Comparison of ENCODE assay signal across 18 cellular contexts in genomic region chr21:26461500-26461899, GRCh38.
"Had no signal": no experiment of that assay in that cellular context is flagged by ENCODE, and none has a peak within 500 bp of the region (broad histone marks: within the 10 kb centered on the region; RNA-seq: fewer than 3 reads in every experiment).

No MANE protein-coding gene starts in this region.

- DNase-seq: activated CD4-positive, alpha-beta T cell treated with anti-CD3 and anti-CD28 coated beads, Interleukin-2, amount 10 ng/mL, durations not matched to agents 24 days and 14 days; activated naive CD4-positive, alpha-beta T cell treated with anti-CD3 and anti-CD28 coated beads for 36 hours; activated T-cell treated with anti-CD3 and anti-CD28 coated beads for 4 hours; effector memory CD8-positive, alpha-beta T cell; foreskin fibroblast; occipital lobe; stimulated activated naive CD8-positive, alpha-beta T cell treated with anti-CD3 and anti-CD28 coated beads, Interleukin-15, Interleukin-2, amounts not matched to agents 100 U/mL and 50 U/mL, for 24 hours; T-cell; T1000; WERI-Rb-1 had no signal

- H3K9me3 Mint-ChIP-seq: activated naive CD4-positive, alpha-beta T cell treated with anti-CD3 and anti-CD28 coated beads for 36 hours; T-cell; type B pancreatic cell had no signal

- H3K27me3 ChIP-seq: suprapubic skin had no signal

- H3K36me3 Mint-ChIP-seq: T-cell had no signal

- H3K9me3 ChIP-seq: suprapubic skin had no signal

- H3K4me3 ChIP-seq: suprapubic skin had no signal

- ATAC-seq: activated T-helper 17 cell treated with anti-CD3 and anti-CD28 coated beads, Interleukin-2, amount 50 U/mL, for 72 hours; effector memory CD8-positive, alpha-beta T cell; left lobe of liver; sciatic nerve; stimulated activated naive CD8-positive, alpha-beta T cell treated with anti-CD3 and anti-CD28 coated beads, Interleukin-15, Interleukin-2, amounts not matched to agents 100 U/mL and 50 U/mL, for 24 hours; T-cell had no signal

- H3K4me1 ChIP-seq: suprapubic skin had no signal

- H3K36me3 ChIP-seq: suprapubic skin, WERI-Rb-1 had no signal

- H3K27me3 Mint-ChIP-seq: activated CD4-positive, alpha-beta T cell treated with anti-CD3 and anti-CD28 coated beads, Interleukin-2, amount 10 ng/mL, durations not matched to agents 24 days and 14 days; activated T-helper 17 cell treated with anti-CD3 and anti-CD28 coated beads, Interleukin-2, amount 50 U/mL, for 72 hours; central memory CD8-positive, alpha-beta T cell; effector memory CD8-positive, alpha-beta T cell; progenitor cell of endocrine pancreas had no signal

- H3K27ac Mint-ChIP-seq: activated CD4-positive, alpha-beta T cell treated with anti-CD3 and anti-CD28 coated beads, Interleukin-2, amount 10 ng/mL, durations not matched to agents 24 days and 14 days; activated naive CD4-positive, alpha-beta T cell treated with anti-CD3 and anti-CD28 coated beads for 36 hours; activated T-helper 17 cell treated with anti-CD3 and anti-CD28 coated beads, Interleukin-2, amount 50 U/mL, for 72 hours; effector memory CD8-positive, alpha-beta T cell; nephron; progenitor cell of endocrine pancreas; T-cell; type B pancreatic cell had no signal

- H3K27ac ChIP-seq: suprapubic skin, WERI-Rb-1 had no signal

- H3K4me3 Mint-ChIP-seq: activated CD4-positive, alpha-beta T cell treated with anti-CD3 and anti-CD28 coated beads, Interleukin-2, amount 10 ng/mL, durations not matched to agents 24 days and 14 days; activated naive CD4-positive, alpha-beta T cell treated with anti-CD3 and anti-CD28 coated beads for 36 hours; activated T-helper 17 cell treated with anti-CD3 and anti-CD28 coated beads, Interleukin-2, amount 50 U/mL, for 72 hours; central memory CD8-positive, alpha-beta T cell; effector memory CD8-positive, alpha-beta T cell; nephron; T-cell; type B pancreatic cell had no signal

- H3K4me1 Mint-ChIP-seq: activated CD4-positive, alpha-beta T cell treated with anti-CD3 and anti-CD28 coated beads, Interleukin-2, amount 10 ng/mL, durations not matched to agents 24 days and 14 days; activated T-helper 17 cell treated with anti-CD3 and anti-CD28 coated beads, Interleukin-2, amount 50 U/mL, for 72 hours; central memory CD8-positive, alpha-beta T cell; T-cell had no signal
